In the genomic region with DNA sequence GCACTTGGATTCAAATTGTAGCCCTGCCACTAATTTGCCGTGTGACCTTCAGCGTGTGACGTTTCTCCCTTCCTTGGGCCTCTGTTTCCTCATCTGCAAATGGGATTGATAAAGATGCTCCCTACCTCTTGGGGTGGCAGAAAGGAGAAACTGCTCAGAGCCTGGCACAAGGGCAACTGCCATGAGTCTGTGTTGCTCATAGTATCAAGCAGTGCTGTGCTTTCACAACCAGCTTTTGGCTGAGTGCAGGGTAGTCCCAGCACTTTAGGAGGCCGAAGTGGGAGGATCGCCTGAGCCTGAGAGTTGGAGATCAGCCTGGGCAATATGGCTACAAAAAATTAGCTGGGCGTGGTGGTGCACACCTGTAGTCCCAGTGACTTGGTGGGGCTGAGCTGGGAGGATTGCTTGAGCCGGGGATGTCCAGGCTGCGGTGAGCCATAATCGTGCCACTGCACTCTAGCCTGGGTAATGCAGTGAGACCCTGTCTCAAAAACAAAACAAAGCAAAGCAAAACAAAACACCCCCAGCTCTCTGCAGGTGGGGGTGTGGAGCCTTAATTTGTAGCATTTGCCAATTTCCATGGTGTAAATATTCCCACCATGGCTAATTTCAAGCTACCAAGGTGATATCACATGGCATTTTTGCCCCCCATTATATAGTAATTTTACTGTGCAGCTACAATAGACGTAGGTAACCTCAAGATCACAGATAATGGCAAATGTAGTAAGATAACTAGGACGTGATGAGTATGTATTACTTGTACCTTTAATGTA, we compare ENCODE assay signal across 14 cellular contexts. TPM values are rescaled to one million over a fixed set of nuclear protein-coding genes. Genes with fewer than 3 reads are reported as not detected.
A peak's percentile ranks its signal among the peaks of the same experiment; 100 is the strongest.
DNase-seq lines count a peak whose midpoint lies in the region; ATAC-seq, FAIRE-seq and TF ChIP-seq lines count a peak whose summit lies in the region.
"Had no signal": no experiment of that assay in that cellular context is flagged by ENCODE, and none has a peak within 500 bp of the region (broad histone marks: within the 10 kb centered on the region; RNA-seq: fewer than 3 reads in every experiment).

No MANE protein-coding gene starts in this region.

- H3K9me3 ChIP-seq in mesenchymal stem cell (ENCODE audit: control insufficient read depth, low read length), result no peaks in the 10 kb centered on the region
- H3K9me3 ChIP-seq: mucosa of descending colon, thoracic aorta had no signal

- H3K4me1 ChIP-seq in mesenchymal stem cell (ENCODE audit: control insufficient read depth, insufficient read depth, low read depth, low read length), result peaks cover 31% of the 10 kb centered on the region

- no peak overlapping the region for H3K18ac ChIP-seq in mesenchymal stem cell (ENCODE audit: low read depth in 1 of 2, low read length in 2 of 2)

- H3K14ac ChIP-seq in mesenchymal stem cell (ENCODE audit: low read length in 2 of 2), result no peak overlapping the region

- H3K4me3 Mint-ChIP-seq in CD14-positive monocyte, result no peak overlapping the region
- H3K4me3 Mint-ChIP-seq in T-cell, result peak overlapping the region; percentile 34 to 92 (median 86)

- no peak for ATAC-seq in T-cell (replicated peaks in 1 of 4)
- ATAC-seq in GM21825 (IDR thresholded peaks at IDR 0.05; ENCODE audit: unreplicated experiment), result no peak

- H3K27me3 Mint-ChIP-seq in CD14-positive monocyte (ENCODE audit: low read depth in 3 of 3), result peaks cover 7 to 11% (median 7%) of the 10 kb centered on the region in 3 donors
- H3K27me3 Mint-ChIP-seq in T-cell, result peaks cover 7 to 9% of the 10 kb centered on the region in 2 donors

- H3K9me3 Mint-ChIP-seq in CD14-positive monocyte (peaks cover 0 to 2% (median 0%) of the 10 kb centered on the region in 7 donors), T-cell (no peaks in the 10 kb centered on the region)

- H3K27ac ChIP-seq in mesenchymal stem cell (ENCODE audit: low read length, poor library complexity, severe bottlenecking), result no peak overlapping the region
- H3K27ac ChIP-seq: C4-2B, thoracic aorta had no signal

- no peak overlapping the region for H3K4me3 ChIP-seq in mesenchymal stem cell (ENCODE audit: insufficient read depth in 1 of 2, low read depth in 1 of 2, low read length in 2 of 2)
- H3K4me3 ChIP-seq: mucosa of descending colon had no signal

- H3K79me1 ChIP-seq in mesenchymal stem cell (replicated peaks; ENCODE audit: low read length, poor library complexity, severe bottlenecking), result peaks cover 14% of the 10 kb centered on the region

- H3K27ac Mint-ChIP-seq in CD14-positive monocyte (peak overlapping the region in 6 of 7 donors; percentile 0 to 45 (median 18)), T-cell (no peak overlapping the region)

- no peak overlapping the region for H2AK5ac ChIP-seq in mesenchymal stem cell (ENCODE audit: low read length, severe bottlenecking)

- no peak overlapping the region for H3K4me2 ChIP-seq in mesenchymal stem cell (ENCODE audit: low read length, poor library complexity, severe bottlenecking)

- H3K36me3 ChIP-seq in mesenchymal stem cell (ENCODE audit: control insufficient read depth in 1 of 2, insufficient read depth in 2 of 2, low read depth in 1 of 2, low read length in 2 of 2), result peaks cover 5 to 11% of the 10 kb centered on the region in 2 experiments
- H3K36me3 ChIP-seq: thoracic aorta had no signal

- no peak for TF ChIP-seq POLR2A in GM12891 (IDR thresholded peaks at IDR 0.05; ENCODE audit: low read depth, low read length)

- TF ChIP-seq CTCF in CD14-positive monocyte (IDR thresholded peaks at IDR 0.05), result no peak
- no peak for TF ChIP-seq CTCF in GM20000 (IDR thresholded peaks at IDR 0.05; ENCODE audit: extremely low read depth, missing control alignments)

- 66% methylated on average over 7 of the region's 11 CpGs for WGBS in mesenchymal stem cell

- H2BK5ac ChIP-seq in mesenchymal stem cell (ENCODE audit: low read depth, low read length, poor library complexity, severe bottlenecking), result no peak overlapping the region

- peak overlapping the region; percentile 0 for H4K8ac ChIP-seq in mesenchymal stem cell (ENCODE audit: low read length)

- POLR2A ChIA-PET in T-cell (lab: Charles Lee), result no interaction called here

- DNase-seq in CD14-positive monocyte (ENCODE audit: low spot score) (no peak), GM12891 (ENCODE audit: insufficient read length, low spot score) (no peak), T-cell (no peak), mesenchymal stem cell (no peak), GM20000 (ENCODE audit: low spot score) (no peak), HT-29 (ENCODE audit: low spot score) (no peak)
- DNase-seq: SIG-M5 had no signal

- H2BK15ac ChIP-seq in mesenchymal stem cell (ENCODE audit: low read depth, poor library complexity, severe bottlenecking), result peak overlapping the region; percentile 62

- intact Hi-C loops in CD14-positive monocyte (cut with micrococcal nuclease), result loop anchor here in 1 of 2 donors (2.0 kb wide), 1 partner anchor 89 kb away; no protein-coding TSS in a partner anchor

- H3K4me1 Mint-ChIP-seq in CD14-positive monocyte, result peaks cover 42% of the 10 kb centered on the region
- peaks cover 30 to 32% (median 30%) of the 10 kb centered on the region in 3 donors for H3K4me1 Mint-ChIP-seq in T-cell

- H2BK120ac ChIP-seq in mesenchymal stem cell (ENCODE audit: low read depth, low read length), result no peak overlapping the region

- no peak overlapping the region for H3K23ac ChIP-seq in mesenchymal stem cell (ENCODE audit: low read length in 2 of 2)

- H2AFZ ChIP-seq in mesenchymal stem cell (ENCODE audit: low read depth, low read length), result no peak overlapping the region

- no peak overlapping the region for H3K4ac ChIP-seq in mesenchymal stem cell (ENCODE audit: low read depth in 1 of 2, low read length in 2 of 2)

- H2BK12ac ChIP-seq in mesenchymal stem cell (ENCODE audit: low read length in 2 of 2), result no peak overlapping the region

- H3K36me3 Mint-ChIP-seq in CD14-positive monocyte, result peaks cover 5 to 10% of the 10 kb centered on the region in 2 donors
- H3K36me3 Mint-ChIP-seq in T-cell, result no peaks in the 10 kb centered on the region

- no peak overlapping the region for H4K91ac ChIP-seq in mesenchymal stem cell (ENCODE audit: low read length)

- FAIRE-seq in GM12891 (lab: Jason Lieb, UNC), result peak; percentile 57
- FAIRE-seq: keratinocyte, TTC549 had no signal

- peaks cover 11 to 13% of the 10 kb centered on the region in 2 experiments for H3K27me3 ChIP-seq in mesenchymal stem cell (ENCODE audit: control insufficient read depth in 1 of 2, insufficient read depth in 1 of 2, low read length in 2 of 2)

- H3K9ac ChIP-seq in mesenchymal stem cell (ENCODE audit: low read length), result no peak overlapping the region

- CTCF ChIA-PET in T-cell (lab: Charles Lee), result no interaction called here

TF ChIP-seq in GM12891, 5 proteins besides CTCF, POLR2A, EP300 and RAD21:
- TF ChIP-seq TAF1 (IDR thresholded peaks at IDR 0.05; ENCODE audit: low read depth, low read length), result no peak
- no peak for TF ChIP-seq POU2F2 (IDR thresholded peaks at IDR 0.05; ENCODE audit: low read depth, low read length)
- no peak for TF ChIP-seq PAX5 (IDR thresholded peaks at IDR 0.05; ENCODE audit: insufficient read depth, low read length, severe bottlenecking)
- no peak for TF ChIP-seq SPI1 (IDR thresholded peaks at IDR 0.05; ENCODE audit: low read depth, low read length)
- no peak for TF ChIP-seq POLR2AphosphoS5 (IDR thresholded peaks at IDR 0.05; ENCODE audit: low read depth, low read length)

RNA-seq across cellular contexts. Expression of gene MARK4, which starts 1.6 kb away (rescaled TPM):
- polyA plus RNA-seq in CD14-positive monocyte, result under 1 TPM; 0.59 to 0.69 TPM
- 10.7 TPM for polyA plus RNA-seq in GM12891 (2012; ENCODE audit: low read depth, missing spikeins)
- total RNA-seq in T-cell, result 10 to 100 TPM; 28.0 to 34.8 (median 29.9) TPM
- polyA plus RNA-seq in mesenchymal stem cell (2013, experiment 1 of 2), result 36.1 TPM
- polyA plus RNA-seq in mesenchymal stem cell (2013, experiment 2 of 2), result 35.6 TPM
- 8.3 and 9.5 TPM in 2 replicates for total RNA-seq in HT-29 (2014; rRNA removed; shearing (Covaris generic))

RNA-seq across cellular contexts. Expression of gene EXOC3L2, which starts 4.2 kb away (rescaled TPM):
- polyA plus RNA-seq in CD14-positive monocyte, result not detected
- polyA plus RNA-seq in GM12891 (2012; ENCODE audit: low read depth, missing spikeins), result 0.14 TPM
- not detected for total RNA-seq in T-cell
- polyA plus RNA-seq in mesenchymal stem cell (2013, experiment 1 of 2), result 0.52 TPM
- polyA plus RNA-seq in mesenchymal stem cell (2013, experiment 2 of 2), result 0.47 TPM
- total RNA-seq in HT-29 (2014; rRNA removed; shearing (Covaris generic)), result not detected in 2 replicates
- total RNA-seq: activated CD8-positive, alpha-beta memory T cell treated with anti-CD3 and anti-CD28 coated beads for 36 hours had no signal

Comparison
In these comparisons a context has a peak if more than half of its experiments do, and no peak if none do; other contexts are left out.
1. H3K27ac Mint-ChIP-seq: peak in CD14-positive monocyte (6 of 7); none in T-cell (0 of 2).
2. H3K4me3 Mint-ChIP-seq: peak in T-cell (3 of 3); none in CD14-positive monocyte (0 of 2).